Comparison of ENCODE assay signal across 14 cellular contexts in genomic region chr13:47216176-47216822, GRCh38.
DNase-seq lines count a peak whose midpoint lies in the region; ATAC-seq and TF ChIP-seq lines count a peak whose summit lies in the region.
"Had no signal": no experiment of that assay in that cellular context is flagged by ENCODE, and none has a peak within 500 bp of the region (broad histone marks: within the 10 kb centered on the region; RNA-seq: fewer than 3 reads in every experiment).

No MANE protein-coding gene starts in this region.

- no peaks in the 10 kb centered on the region for H3K27me3 Mint-ChIP-seq in H9 (ENCODE audit: low read depth)

- no peak overlapping the region for H4K5ac ChIP-seq in H9 (ENCODE audit: insufficient read length, low read depth, low read length)

- intact Hi-C loops in Right ventricle myocardium superior (cut with DNase I): no loop called here

- H2BK12ac ChIP-seq in trophoblast cell (ENCODE audit: low read length): no peak overlapping the region
- H2BK12ac ChIP-seq in H9 (ENCODE audit: insufficient read length, low read depth, low read length): no peak overlapping the region

- peak; percentile 69 for DNase-seq in M059J (ENCODE audit: low read depth)
- DNase-seq in choroid plexus epithelial cell (ENCODE audit: low read depth): peak; percentile 48
- DNase-seq in trophoblast cell: peak; percentile 20 to 69
- DNase-seq in H9: no peak
- DNase-seq in hepatic stellate cell (ENCODE audit: low spot score): no peak
- no peak for DNase-seq in occipital lobe (lab: John Stamatoyannopoulos, UW)
- DNase-seq in Right ventricle myocardium superior: no peak
- DNase-seq: activated T-cell treated with anti-CD3 and anti-CD28 coated beads, Interleukin-2, amount 50 U/mL, for 72 hours; DMS79; left ventricle myocardium superior; NCI-H1694; Peyer's patch had no signal

- no peak overlapping the region for H3K27ac Mint-ChIP-seq in H9
- H3K27ac Mint-ChIP-seq: activated T-cell treated with anti-CD3 and anti-CD28 coated beads, Interleukin-2, amount 50 U/mL, for 72 hours had no signal

- no peak overlapping the region for H4K8ac ChIP-seq in trophoblast cell (ENCODE audit: low read depth, low read length)
- H4K8ac ChIP-seq in H9 (replicated peaks; ENCODE audit: insufficient read length, low read depth, low read length): no peak overlapping the region

- H3K4me1 ChIP-seq in trophoblast cell (ENCODE audit: control insufficient read depth in 1 of 2, insufficient read depth in 2 of 2, low read length in 2 of 2) (no peaks in the 10 kb centered on the region), H9 (ENCODE audit: insufficient read depth, low read length) (peaks cover 4% of the 10 kb centered on the region; the same call in 1 of the 2 replicates)
- H3K4me1 ChIP-seq: Peyer's patch, tibial nerve had no signal

- H3K9me3 Mint-ChIP-seq in H9: no peaks in the 10 kb centered on the region; a peak in 1 of 5 replicates

- H3K36me3 ChIP-seq in trophoblast cell (ENCODE audit: control insufficient read depth in 1 of 2, insufficient read depth in 2 of 2, low read length in 2 of 2): no peaks in the 10 kb centered on the region
- H3K36me3 ChIP-seq: Peyer's patch, tibial nerve had no signal

- H3K56ac ChIP-seq in H9 (ENCODE audit: insufficient read length, low read depth, low read length): no peak overlapping the region

- ATAC-seq in GM18520 (IDR thresholded peaks at IDR 0.05; ENCODE audit: unreplicated experiment) (peak; percentile 66), Right ventricle myocardium superior (ENCODE audit: poor library complexity) (no peak)
- ATAC-seq: activated T-cell treated with anti-CD3 and anti-CD28 coated beads, Interleukin-2, amount 50 U/mL, for 72 hours; left ventricle myocardium superior had no signal

- H3K4ac ChIP-seq in trophoblast cell (ENCODE audit: low read depth, low read length) (no peak overlapping the region), H9 (ENCODE audit: low read depth, low read length) (no peak overlapping the region)

- no peak overlapping the region for H2BK15ac ChIP-seq in H9 (ENCODE audit: low read depth, low read length)

- H2BK120ac ChIP-seq in trophoblast cell (ENCODE audit: insufficient read depth, low read length, poor library complexity) (no peak overlapping the region), H9 (ENCODE audit: low read depth, low read length, poor library complexity, severe bottlenecking) (no peak overlapping the region)

- H3K4me3 Mint-ChIP-seq in H9: no peak overlapping the region
- H3K4me3 Mint-ChIP-seq: activated T-cell treated with anti-CD3 and anti-CD28 coated beads, Interleukin-2, amount 50 U/mL, for 72 hours had no signal

- H3K79me2 ChIP-seq in trophoblast cell (ENCODE audit: control insufficient read depth, insufficient read depth, low read length, poor library complexity) (no peaks in the 10 kb centered on the region), H9 (ENCODE audit: insufficient read depth, low read length) (no peaks in the 10 kb centered on the region)

- no peak overlapping the region for H2BK20ac ChIP-seq in H9 (ENCODE audit: low read depth, low read length, poor library complexity, severe bottlenecking)

- H3K79me1 ChIP-seq in trophoblast cell (ENCODE audit: low read length) (peaks cover 5% of the 10 kb centered on the region), H9 (ENCODE audit: insufficient read depth, low read depth, low read length, poor library complexity, severe bottlenecking) (no peaks in the 10 kb centered on the region)

- peaks cover 2 to 20% of the 10 kb centered on the region in 2 experiments for H3K4me1 Mint-ChIP-seq in H9

- no peak overlapping the region for H2BK5ac ChIP-seq in trophoblast cell (ENCODE audit: low read depth, low read length, poor library complexity)
- no peak overlapping the region for H2BK5ac ChIP-seq in H9 (ENCODE audit: insufficient read length, low read length)

- H3K23ac ChIP-seq in trophoblast cell (ENCODE audit: low read length): no peak overlapping the region
- H3K23ac ChIP-seq in H9 (ENCODE audit: insufficient read length, low read depth, low read length): no peak overlapping the region

- H3K27ac ChIP-seq in trophoblast cell (ENCODE audit: low read depth, low read length) (peak overlapping the region; percentile 51), H9 (ENCODE audit: insufficient read length, low read depth, low read length) (no peak overlapping the region)
- H3K27ac ChIP-seq: Peyer's patch, tibial nerve had no signal

- no peak overlapping the region for H3K4me2 ChIP-seq in trophoblast cell (ENCODE audit: low read length)
- no peak overlapping the region for H3K4me2 ChIP-seq in H9 (ENCODE audit: insufficient read depth, insufficient read length, low read length)

- no peaks in the 10 kb centered on the region for H3K36me3 Mint-ChIP-seq in H9 (ENCODE audit: insufficient read depth in 1 of 3, low read depth in 3 of 3)

- no peak overlapping the region for H3K14ac ChIP-seq in trophoblast cell (ENCODE audit: low read length)
- H3K14ac ChIP-seq in H9 (ENCODE audit: insufficient read depth, low read length): no peak overlapping the region

- H3K9me3 ChIP-seq in trophoblast cell (ENCODE audit: insufficient read depth, low read depth, low read length) (no peaks in the 10 kb centered on the region), H9 (ENCODE audit: control insufficient read depth, low read depth, low read length) (no peaks in the 10 kb centered on the region)
- H3K9me3 ChIP-seq: Peyer's patch, tibial nerve had no signal

- no peak for TF ChIP-seq CTCF in choroid plexus epithelial cell (conservative IDR thresholded peaks at IDR 0.05; ENCODE audit: low read depth, low read length)
- TF ChIP-seq CTCF in H9 (conservative IDR thresholded peaks at IDR 0.05): no peak

- no peak overlapping the region for H4K12ac ChIP-seq in trophoblast cell (ENCODE audit: low read depth, low read length)

- H2AFZ ChIP-seq in trophoblast cell (ENCODE audit: insufficient read depth, low read length, poor library complexity): no peak overlapping the region
- H2AFZ ChIP-seq in H9 (ENCODE audit: low read length): no peak overlapping the region

- no peaks in the 10 kb centered on the region for H4K20me1 ChIP-seq in H9 (ENCODE audit: control insufficient read depth, insufficient read depth, insufficient read length)

- H3T11ph ChIP-seq in H9 (ENCODE audit: low read length): no peak overlapping the region

- H3K9ac ChIP-seq in trophoblast cell (ENCODE audit: low read length) (no peak overlapping the region), H9 (ENCODE audit: extremely low read depth, insufficient read length, low read length) (no peak overlapping the region)

- no peaks in the 10 kb centered on the region for H3K23me2 ChIP-seq in H9 (ENCODE audit: insufficient read length, low read depth, low read length, poor library complexity, severe bottlenecking)

- H2AK5ac ChIP-seq in trophoblast cell (ENCODE audit: low read length) (no peak overlapping the region), H9 (ENCODE audit: insufficient read length, low read length) (no peak overlapping the region)

- H4K91ac ChIP-seq in trophoblast cell (ENCODE audit: low read depth, low read length) (no peak overlapping the region), H9 (ENCODE audit: insufficient read length, low read depth, low read length) (no peak overlapping the region)

- no peaks in the 10 kb centered on the region for H3K27me3 ChIP-seq in trophoblast cell (ENCODE audit: insufficient read depth, low read length)
- no peaks in the 10 kb centered on the region for H3K27me3 ChIP-seq in H9 (ENCODE audit: insufficient read depth, low read length)
- H3K27me3 ChIP-seq: Peyer's patch, tibial nerve had no signal

- no peak overlapping the region for H3K18ac ChIP-seq in trophoblast cell (ENCODE audit: low read length)
- no peak overlapping the region for H3K18ac ChIP-seq in H9 (ENCODE audit: insufficient read length, low read depth, low read length)

- H3K4me3 ChIP-seq in choroid plexus epithelial cell (ENCODE audit: low read depth, low read length): no peak overlapping the region
- H3K4me3 ChIP-seq in trophoblast cell (ENCODE audit: low read depth, low read length): no peak overlapping the region
- H3K4me3 ChIP-seq: Peyer's patch, tibial nerve had no signal

- no CpG with 5 or more reads among the region's 2 CpGs for WGBS in trophoblast cell (ENCODE audit: extremely low coverage, insufficient coverage, insufficient read length)
- no CpG with 5 or more reads among the region's 2 CpGs for WGBS in H9 (ENCODE audit: extremely low coverage, insufficient read length, low lambda C conversion rate)

Comparison
In these comparisons a context has a peak if more than half of its experiments do, and no peak if none do; other contexts are left out.
1. DNase-seq: peak in M059J (single experiment), choroid plexus epithelial cell (single experiment) and trophoblast cell (2 of 2); none in H9 (single experiment), hepatic stellate cell (single experiment), occipital lobe (single experiment) and Right ventricle myocardium superior (single experiment).